Comparison of ENCODE assay signal across 1 cellular context in the genomic region with DNA sequence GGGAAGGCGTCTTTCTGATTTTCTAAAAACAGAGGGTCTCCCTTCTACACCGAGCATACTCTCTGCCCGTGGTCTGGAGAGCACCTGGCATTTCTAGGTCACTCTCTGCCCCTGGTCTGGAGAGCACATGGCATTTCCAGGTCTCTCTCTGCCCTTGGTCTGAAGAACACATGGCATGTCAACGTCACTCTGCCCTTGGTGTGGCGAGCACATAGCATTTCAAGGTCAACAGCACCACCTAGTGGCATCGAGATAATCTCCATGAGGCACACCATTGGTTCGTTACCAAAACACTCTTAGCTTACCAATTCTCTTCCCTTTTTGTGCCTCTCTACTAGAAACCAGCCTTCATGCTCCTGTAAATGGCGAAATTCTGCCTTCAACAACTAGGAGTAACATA.
A peak's percentile ranks its signal among the peaks of the same experiment; 100 is the strongest.
TF ChIP-seq lines count a peak whose summit lies in the region.

No MANE protein-coding gene starts in this region.

TF ChIP-seq in K562, 482 proteins besides CTCF, POLR2A, EP300 and RAD21 (continued from another document and continues in another):
- TF ChIP-seq, protein P1, sequence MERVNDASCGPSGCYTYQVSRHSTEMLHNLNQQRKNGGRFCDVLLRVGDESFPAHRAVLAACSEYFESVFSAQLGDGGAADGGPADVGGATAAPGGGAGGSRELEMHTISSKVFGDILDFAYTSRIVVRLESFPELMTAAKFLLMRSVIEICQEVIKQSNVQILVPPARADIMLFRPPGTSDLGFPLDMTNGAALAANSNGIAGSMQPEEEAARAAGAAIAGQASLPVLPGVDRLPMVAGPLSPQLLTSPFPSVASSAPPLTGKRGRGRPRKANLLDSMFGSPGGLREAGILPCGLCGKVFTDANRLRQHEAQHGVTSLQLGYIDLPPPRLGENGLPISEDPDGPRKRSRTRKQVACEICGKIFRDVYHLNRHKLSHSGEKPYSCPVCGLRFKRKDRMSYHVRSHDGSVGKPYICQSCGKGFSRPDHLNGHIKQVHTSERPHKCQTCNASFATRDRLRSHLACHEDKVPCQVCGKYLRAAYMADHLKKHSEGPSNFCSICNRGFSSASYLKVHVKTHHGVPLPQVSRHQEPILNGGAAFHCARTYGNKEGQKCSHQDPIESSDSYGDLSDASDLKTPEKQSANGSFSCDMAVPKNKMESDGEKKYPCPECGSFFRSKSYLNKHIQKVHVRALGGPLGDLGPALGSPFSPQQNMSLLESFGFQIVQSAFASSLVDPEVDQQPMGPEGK (CRISPR knock-in tag; IDR thresholded peaks at IDR 0.05; ENCODE audit: borderline replicate concordance): no peak
- TF ChIP-seq, protein P2, sequence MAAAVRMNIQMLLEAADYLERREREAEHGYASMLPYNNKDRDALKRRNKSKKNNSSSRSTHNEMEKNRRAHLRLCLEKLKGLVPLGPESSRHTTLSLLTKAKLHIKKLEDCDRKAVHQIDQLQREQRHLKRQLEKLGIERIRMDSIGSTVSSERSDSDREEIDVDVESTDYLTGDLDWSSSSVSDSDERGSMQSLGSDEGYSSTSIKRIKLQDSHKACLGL (CRISPR knock-in tag; IDR thresholded peaks at IDR 0.05; ENCODE audit: borderline replicate concordance, poor library complexity, severe bottlenecking): no peak
- TF ChIP-seq HNRNPUL1 (IDR thresholded peaks at IDR 0.05; ENCODE audit: low read length): no peak
- TF ChIP-seq, protein P3, sequence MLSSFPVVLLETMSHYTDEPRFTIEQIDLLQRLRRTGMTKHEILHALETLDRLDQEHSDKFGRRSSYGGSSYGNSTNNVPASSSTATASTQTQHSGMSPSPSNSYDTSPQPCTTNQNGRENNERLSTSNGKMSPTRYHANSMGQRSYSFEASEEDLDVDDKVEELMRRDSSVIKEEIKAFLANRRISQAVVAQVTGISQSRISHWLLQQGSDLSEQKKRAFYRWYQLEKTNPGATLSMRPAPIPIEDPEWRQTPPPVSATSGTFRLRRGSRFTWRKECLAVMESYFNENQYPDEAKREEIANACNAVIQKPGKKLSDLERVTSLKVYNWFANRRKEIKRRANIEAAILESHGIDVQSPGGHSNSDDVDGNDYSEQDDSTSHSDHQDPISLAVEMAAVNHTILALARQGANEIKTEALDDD (IDR thresholded peaks at IDR 0.05): no peak
- no peak for TF ChIP-seq SRF (CRISPR knock-in tag; IDR thresholded peaks at IDR 0.05)
- no peak for TF ChIP-seq ZNF717 (CRISPR knock-in tag; IDR thresholded peaks at IDR 0.05)
- TF ChIP-seq CC2D1A (IDR thresholded peaks at IDR 0.05): peak; percentile 69; the same call in 1 of the 2 replicates
- TF ChIP-seq DMBX1 (CRISPR knock-in tag; IDR thresholded peaks at IDR 0.05; ENCODE audit: borderline replicate concordance): no peak
- no peak for TF ChIP-seq CBFA2T2 (conservative IDR thresholded peaks at IDR 0.05)
- TF ChIP-seq ZNF507 (tag; conservative IDR thresholded peaks at IDR 0.05): no peak
- no peak for TF ChIP-seq EZH2 (IDR thresholded peaks at IDR 0.05; ENCODE audit: borderline replicate concordance, low read depth, low read length)
- no peak for TF ChIP-seq GATA2 (CRISPR knock-in tag; IDR thresholded peaks at IDR 0.05)
- 0 out of 2 replicates have a peak, but pooled peaks have one; percentile 31 for TF ChIP-seq CBFB (CRISPR knock-in tag; IDR thresholded peaks at IDR 0.05)
- TF ChIP-seq KLF1 (tag; IDR thresholded peaks at IDR 0.05): no peak
- no peak for TF ChIP-seq RCOR1 (IDR thresholded peaks at IDR 0.05; ENCODE audit: borderline replicate concordance in 1 of 2, low read depth in 2 of 2, low read length in 2 of 2)
- TF ChIP-seq, protein P4, sequence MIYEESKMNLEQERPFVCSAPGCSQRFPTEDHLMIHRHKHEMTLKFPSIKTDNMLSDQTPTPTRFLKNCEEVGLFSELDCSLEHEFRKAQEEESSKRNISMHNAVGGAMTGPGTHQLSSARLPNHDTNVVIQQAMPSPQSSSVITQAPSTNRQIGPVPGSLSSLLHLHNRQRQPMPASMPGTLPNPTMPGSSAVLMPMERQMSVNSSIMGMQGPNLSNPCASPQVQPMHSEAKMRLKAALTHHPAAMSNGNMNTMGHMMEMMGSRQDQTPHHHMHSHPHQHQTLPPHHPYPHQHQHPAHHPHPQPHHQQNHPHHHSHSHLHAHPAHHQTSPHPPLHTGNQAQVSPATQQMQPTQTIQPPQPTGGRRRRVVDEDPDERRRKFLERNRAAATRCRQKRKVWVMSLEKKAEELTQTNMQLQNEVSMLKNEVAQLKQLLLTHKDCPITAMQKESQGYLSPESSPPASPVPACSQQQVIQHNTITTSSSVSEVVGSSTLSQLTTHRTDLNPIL (CRISPR knock-in tag; IDR thresholded peaks at IDR 0.05): no peak
- TF ChIP-seq ATF1 (CRISPR knock-in tag; IDR thresholded peaks at IDR 0.05): no peak
- TF ChIP-seq ATF1 (tag; IDR thresholded peaks at IDR 0.05): peak; percentile 85
- TF ChIP-seq, protein P5, sequence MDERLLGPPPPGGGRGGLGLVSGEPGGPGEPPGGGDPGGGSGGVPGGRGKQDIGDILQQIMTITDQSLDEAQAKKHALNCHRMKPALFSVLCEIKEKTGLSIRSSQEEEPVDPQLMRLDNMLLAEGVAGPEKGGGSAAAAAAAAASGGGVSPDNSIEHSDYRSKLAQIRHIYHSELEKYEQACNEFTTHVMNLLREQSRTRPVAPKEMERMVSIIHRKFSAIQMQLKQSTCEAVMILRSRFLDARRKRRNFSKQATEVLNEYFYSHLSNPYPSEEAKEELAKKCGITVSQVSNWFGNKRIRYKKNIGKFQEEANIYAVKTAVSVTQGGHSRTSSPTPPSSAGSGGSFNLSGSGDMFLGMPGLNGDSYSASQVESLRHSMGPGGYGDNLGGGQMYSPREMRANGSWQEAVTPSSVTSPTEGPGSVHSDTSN (CRISPR knock-in tag; IDR thresholded peaks at IDR 0.05; ENCODE audit: low read depth): no peak
- TF ChIP-seq, protein P5 (tag; conservative IDR thresholded peaks at IDR 0.05; ENCODE audit: low read depth): no peak
- no peak for TF ChIP-seq ZNF436 (CRISPR knock-in tag; IDR thresholded peaks at IDR 0.05)
- TF ChIP-seq STAG1 (CRISPR knock-in tag; IDR thresholded peaks at IDR 0.05; ENCODE audit: borderline replicate concordance): peak; percentile 16; the same call in 1 of the 2 replicates
- TF ChIP-seq, protein P6, sequence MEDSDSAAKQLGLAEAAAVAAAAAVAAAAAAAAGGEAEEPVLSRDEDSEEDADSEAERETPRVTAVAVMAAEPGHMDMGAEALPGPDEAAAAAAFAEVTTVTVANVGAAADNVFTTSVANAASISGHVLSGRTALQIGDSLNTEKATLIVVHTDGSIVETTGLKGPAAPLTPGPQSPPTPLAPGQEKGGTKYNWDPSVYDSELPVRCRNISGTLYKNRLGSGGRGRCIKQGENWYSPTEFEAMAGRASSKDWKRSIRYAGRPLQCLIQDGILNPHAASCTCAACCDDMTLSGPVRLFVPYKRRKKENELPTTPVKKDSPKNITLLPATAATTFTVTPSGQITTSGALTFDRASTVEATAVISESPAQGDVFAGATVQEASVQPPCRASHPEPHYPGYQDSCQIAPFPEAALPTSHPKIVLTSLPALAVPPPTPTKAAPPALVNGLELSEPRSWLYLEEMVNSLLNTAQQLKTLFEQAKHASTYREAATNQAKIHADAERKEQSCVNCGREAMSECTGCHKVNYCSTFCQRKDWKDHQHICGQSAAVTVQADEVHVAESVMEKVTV (CRISPR knock-in tag; IDR thresholded peaks at IDR 0.05): peak; percentile 84
- no peak for TF ChIP-seq MTA3 (IDR thresholded peaks at IDR 0.05; ENCODE audit: borderline replicate concordance)
- TF ChIP-seq, protein P7, sequence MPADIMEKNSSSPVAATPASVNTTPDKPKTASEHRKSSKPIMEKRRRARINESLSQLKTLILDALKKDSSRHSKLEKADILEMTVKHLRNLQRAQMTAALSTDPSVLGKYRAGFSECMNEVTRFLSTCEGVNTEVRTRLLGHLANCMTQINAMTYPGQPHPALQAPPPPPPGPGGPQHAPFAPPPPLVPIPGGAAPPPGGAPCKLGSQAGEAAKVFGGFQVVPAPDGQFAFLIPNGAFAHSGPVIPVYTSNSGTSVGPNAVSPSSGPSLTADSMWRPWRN (IDR thresholded peaks at IDR 0.05; ENCODE audit: low read depth): no peak
- TF ChIP-seq, protein P8, sequence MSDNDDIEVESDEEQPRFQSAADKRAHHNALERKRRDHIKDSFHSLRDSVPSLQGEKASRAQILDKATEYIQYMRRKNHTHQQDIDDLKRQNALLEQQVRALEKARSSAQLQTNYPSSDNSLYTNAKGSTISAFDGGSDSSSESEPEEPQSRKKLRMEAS (CRISPR knock-in tag; IDR thresholded peaks at IDR 0.05): peak; percentile 70
- no peak for TF ChIP-seq ELF1 (tag; IDR thresholded peaks at IDR 0.05)
- peak; percentile 54; the same call in 1 of the 2 replicates for TF ChIP-seq RB1 (IDR thresholded peaks at IDR 0.05; ENCODE audit: low read depth)
- TF ChIP-seq, protein P9, sequence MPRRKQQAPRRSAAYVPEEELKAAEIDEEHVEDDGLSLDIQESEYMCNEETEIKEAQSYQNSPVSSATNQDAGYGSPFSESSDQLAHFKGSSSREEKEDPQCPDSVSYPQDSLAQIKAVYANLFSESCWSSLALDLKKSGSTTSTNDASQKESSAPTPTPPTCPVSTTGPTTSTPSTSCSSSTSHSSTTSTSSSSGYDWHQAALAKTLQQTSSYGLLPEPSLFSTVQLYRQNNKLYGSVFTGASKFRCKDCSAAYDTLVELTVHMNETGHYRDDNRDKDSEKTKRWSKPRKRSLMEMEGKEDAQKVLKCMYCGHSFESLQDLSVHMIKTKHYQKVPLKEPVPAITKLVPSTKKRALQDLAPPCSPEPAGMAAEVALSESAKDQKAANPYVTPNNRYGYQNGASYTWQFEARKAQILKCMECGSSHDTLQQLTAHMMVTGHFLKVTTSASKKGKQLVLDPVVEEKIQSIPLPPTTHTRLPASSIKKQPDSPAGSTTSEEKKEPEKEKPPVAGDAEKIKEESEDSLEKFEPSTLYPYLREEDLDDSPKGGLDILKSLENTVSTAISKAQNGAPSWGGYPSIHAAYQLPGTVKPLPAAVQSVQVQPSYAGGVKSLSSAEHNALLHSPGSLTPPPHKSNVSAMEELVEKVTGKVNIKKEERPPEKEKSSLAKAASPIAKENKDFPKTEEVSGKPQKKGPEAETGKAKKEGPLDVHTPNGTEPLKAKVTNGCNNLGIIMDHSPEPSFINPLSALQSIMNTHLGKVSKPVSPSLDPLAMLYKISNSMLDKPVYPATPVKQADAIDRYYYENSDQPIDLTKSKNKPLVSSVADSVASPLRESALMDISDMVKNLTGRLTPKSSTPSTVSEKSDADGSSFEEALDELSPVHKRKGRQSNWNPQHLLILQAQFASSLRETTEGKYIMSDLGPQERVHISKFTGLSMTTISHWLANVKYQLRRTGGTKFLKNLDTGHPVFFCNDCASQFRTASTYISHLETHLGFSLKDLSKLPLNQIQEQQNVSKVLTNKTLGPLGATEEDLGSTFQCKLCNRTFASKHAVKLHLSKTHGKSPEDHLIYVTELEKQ (CRISPR knock-in tag; IDR thresholded peaks at IDR 0.05): no peak
- TF ChIP-seq MYC (IDR thresholded peaks at IDR 0.05; ENCODE audit: low read depth, low read length): peak; percentile 70
- TF ChIP-seq MYC (CRISPR knock-in tag; IDR thresholded peaks at IDR 0.05; ENCODE audit: borderline replicate concordance, low read depth): no peak
- TF ChIP-seq ZNF551 (CRISPR knock-in tag; IDR thresholded peaks at IDR 0.05): no peak
- no peak for TF ChIP-seq RAD51 (IDR thresholded peaks at IDR 0.05; ENCODE audit: borderline replicate concordance, low read depth)
- TF ChIP-seq NR3C1 (CRISPR knock-in tag; IDR thresholded peaks at IDR 0.05): no peak
- no peak for TF ChIP-seq HNRNPK (IDR thresholded peaks at IDR 0.05; ENCODE audit: low read depth, low read length, poor library complexity, severe bottlenecking)
- TF ChIP-seq NUFIP1 (IDR thresholded peaks at IDR 0.05; ENCODE audit: partially characterized antibody): no peak
- no peak for TF ChIP-seq ZC3H11A (IDR thresholded peaks at IDR 0.05; ENCODE audit: low read depth, low read length)
- no peak for TF ChIP-seq ZNF12 (CRISPR knock-in tag; IDR thresholded peaks at IDR 0.05)
- no peak for TF ChIP-seq ZNF232 (CRISPR knock-in tag; IDR thresholded peaks at IDR 0.05)
- TF ChIP-seq, protein P10, sequence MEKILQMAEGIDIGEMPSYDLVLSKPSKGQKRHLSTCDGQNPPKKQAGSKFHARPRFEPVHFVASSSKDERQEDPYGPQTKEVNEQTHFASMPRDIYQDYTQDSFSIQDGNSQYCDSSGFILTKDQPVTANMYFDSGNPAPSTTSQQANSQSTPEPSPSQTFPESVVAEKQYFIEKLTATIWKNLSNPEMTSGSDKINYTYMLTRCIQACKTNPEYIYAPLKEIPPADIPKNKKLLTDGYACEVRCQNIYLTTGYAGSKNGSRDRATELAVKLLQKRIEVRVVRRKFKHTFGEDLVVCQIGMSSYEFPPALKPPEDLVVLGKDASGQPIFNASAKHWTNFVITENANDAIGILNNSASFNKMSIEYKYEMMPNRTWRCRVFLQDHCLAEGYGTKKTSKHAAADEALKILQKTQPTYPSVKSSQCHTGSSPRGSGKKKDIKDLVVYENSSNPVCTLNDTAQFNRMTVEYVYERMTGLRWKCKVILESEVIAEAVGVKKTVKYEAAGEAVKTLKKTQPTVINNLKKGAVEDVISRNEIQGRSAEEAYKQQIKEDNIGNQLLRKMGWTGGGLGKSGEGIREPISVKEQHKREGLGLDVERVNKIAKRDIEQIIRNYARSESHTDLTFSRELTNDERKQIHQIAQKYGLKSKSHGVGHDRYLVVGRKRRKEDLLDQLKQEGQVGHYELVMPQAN (IDR thresholded peaks at IDR 0.05; ENCODE audit: borderline replicate concordance): no peak
- TF ChIP-seq ETV1 (tag; conservative IDR thresholded peaks at IDR 0.05; ENCODE audit: low read depth): no peak
- no peak for TF ChIP-seq BDP1 (IDR thresholded peaks at IDR 0.05; ENCODE audit: insufficient read depth, insufficient read length)
- TF ChIP-seq ARHGAP35 (IDR thresholded peaks at IDR 0.05; ENCODE audit: partially characterized antibody): no peak
- TF ChIP-seq MAFG (tag; conservative IDR thresholded peaks at IDR 0.05): no peak
- TF ChIP-seq, protein P11, sequence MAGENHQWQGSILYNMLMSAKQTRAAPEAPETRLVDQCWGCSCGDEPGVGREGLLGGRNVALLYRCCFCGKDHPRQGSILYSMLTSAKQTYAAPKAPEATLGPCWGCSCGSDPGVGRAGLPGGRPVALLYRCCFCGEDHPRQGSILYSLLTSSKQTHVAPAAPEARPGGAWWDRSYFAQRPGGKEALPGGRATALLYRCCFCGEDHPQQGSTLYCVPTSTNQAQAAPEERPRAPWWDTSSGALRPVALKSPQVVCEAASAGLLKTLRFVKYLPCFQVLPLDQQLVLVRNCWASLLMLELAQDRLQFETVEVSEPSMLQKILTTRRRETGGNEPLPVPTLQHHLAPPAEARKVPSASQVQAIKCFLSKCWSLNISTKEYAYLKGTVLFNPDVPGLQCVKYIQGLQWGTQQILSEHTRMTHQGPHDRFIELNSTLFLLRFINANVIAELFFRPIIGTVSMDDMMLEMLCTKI (IDR thresholded peaks at IDR 0.05; ENCODE audit: partially characterized antibody): no peak
